In genomic region chr2:242020196-242021004, GRCh38 we compare ENCODE assay signal across 10 cellular contexts.
A peak's percentile ranks its signal among the peaks of the same experiment; 100 is the strongest.
DNase-seq lines count a peak whose midpoint lies in the region; ATAC-seq, FAIRE-seq and TF ChIP-seq lines count a peak whose summit lies in the region.
"Had no signal": no experiment of that assay in that cellular context is flagged by ENCODE, and none has a peak within 500 bp of the region (broad histone marks: within the 10 kb centered on the region; RNA-seq: fewer than 3 reads in every experiment).

No MANE protein-coding gene starts in this region.

- intact Hi-C loops in pancreas (cut with DNase I), result no loop called here

- no peaks in the 10 kb centered on the region for H3K9me3 ChIP-seq in pancreas
- H3K9me3 ChIP-seq: gastrocnemius medialis had no signal

- peak; percentile 31 for TF ChIP-seq CTCF in epithelial cell of proximal tubule (conservative IDR thresholded peaks at IDR 0.05; ENCODE audit: low read depth, low read length)
- no peak for TF ChIP-seq CTCF in pancreas (IDR thresholded peaks at IDR 0.05)
- TF ChIP-seq CTCF in omental fat pad (IDR thresholded peaks at IDR 0.05), result no peak

- WGBS in pancreas, 2 donors, result 26 to 31% methylated on average over 26 of the region's 26 CpGs

- no peak overlapping the region for H3K4me3 ChIP-seq in epithelial cell of proximal tubule (ENCODE audit: low read depth, low read length)
- H3K4me3 ChIP-seq in pancreas, result no peak overlapping the region
- H3K4me3 ChIP-seq: gastrocnemius medialis had no signal

- no peak for FAIRE-seq in pancreas (lab: Jason Lieb, UNC)
- FAIRE-seq: astrocyte had no signal

- no peak overlapping the region for H3K27ac ChIP-seq in pancreas
- H3K27ac ChIP-seq: gastrocnemius medialis had no signal

- H3K27me3 ChIP-seq in pancreas, result no peaks in the 10 kb centered on the region

- DNase-seq in EL (peak; percentile 47), NCI-H146 treated with DMSO at 0.1 percent for 48 hours (lab: John Stamatoyannopoulos, UW; ENCODE audit: unreplicated experiment) (peak; percentile 36), epithelial cell of proximal tubule (ENCODE audit: low read depth) (no peak), pancreas (peak in 3 of 6 donors; percentile 31 to 67 (median 34)), NCI-H524 treated with DMSO at 0.1 percent for 48 hours (lab: John Stamatoyannopoulos, UW) (no peak), omental fat pad (ENCODE audit: low spot score) (no peak), pons (ENCODE audit: low spot score) (no peak), NCI-H1105 (lab: John Stamatoyannopoulos, UW) (no peak)
- DNase-seq: gastrocnemius medialis had no signal

- no peaks in the 10 kb centered on the region for H3K36me3 ChIP-seq in pancreas
- H3K36me3 ChIP-seq: gastrocnemius medialis had no signal

- H3K4me1 ChIP-seq in pancreas, result no peaks in the 10 kb centered on the region
- H3K4me1 ChIP-seq: gastrocnemius medialis had no signal

- peak; percentile 48 to 78 (median 72) for ATAC-seq in pancreas
- no peak for ATAC-seq in omental fat pad (ENCODE audit: low FRiP score)
- ATAC-seq: gastrocnemius medialis had no signal

Comparison
In these comparisons a context has a peak if more than half of its experiments do, and no peak if none do; other contexts are left out.
1. DNase-seq: peak in EL (single experiment) and NCI-H146 treated with DMSO at 0.1 percent for 48 hours (single experiment); none in epithelial cell of proximal tubule (single experiment), NCI-H524 treated with DMSO at 0.1 percent for 48 hours (single experiment), omental fat pad (single experiment), pons (single experiment) and NCI-H1105 (single experiment).